In genomic region chr3:39180183-39180545, GRCh38 we compare ENCODE assay signal across 8 cellular contexts. TPM values are rescaled to one million over a fixed set of nuclear protein-coding genes. Genes with fewer than 3 reads are reported as not detected.
DNase-seq lines count a peak whose midpoint lies in the region; TF ChIP-seq lines count a peak whose summit lies in the region.

No MANE protein-coding gene starts in this region.

- H3K9me3 ChIP-seq in ES-I3 (ENCODE audit: control insufficient read depth, insufficient read depth, low read length) (no peaks in the 10 kb centered on the region), esophagus (ENCODE audit: control insufficient read depth in 2 of 2, insufficient read depth in 1 of 2, low read depth in 1 of 2, low read length in 1 of 2) (no peaks in the 10 kb centered on the region)

- peaks cover 32% of the 10 kb centered on the region for H3K4me1 Mint-ChIP-seq in progenitor cell of endocrine pancreas (ENCODE audit: low read depth)

- POLR2A ChIA-PET in RWPE1 (lab: Yijun Ruan, JAX; ENCODE audit: low non-redundant PET), result no interaction called here

- no peaks in the 10 kb centered on the region for H3K27me3 ChIP-seq in esophagus (ENCODE audit: control insufficient read depth in 1 of 2, insufficient read depth in 2 of 2, low read length in 2 of 2)

- peak overlapping the region; percentile 53; the same call in 1 of the 2 replicates for H3K9ac ChIP-seq in ES-I3 (ENCODE audit: low read depth, low read length)

- peaks cover 3% of the 10 kb centered on the region for H3K27me3 Mint-ChIP-seq in progenitor cell of endocrine pancreas

- TF ChIP-seq CTCF in RWPE1 (conservative IDR thresholded peaks at IDR 0.05; ENCODE audit: low read depth) (no peak), progenitor cell of endocrine pancreas (IDR thresholded peaks at IDR 0.05; ENCODE audit: unreplicated experiment) (no peak)

- H3K27ac Mint-ChIP-seq in progenitor cell of endocrine pancreas, result peak overlapping the region; percentile 76

- H3K36me3 ChIP-seq in ES-I3 (ENCODE audit: insufficient read depth, low read length) (no peaks in the 10 kb centered on the region), esophagus (ENCODE audit: control insufficient read depth in 2 of 2, insufficient read depth in 2 of 2, low read length in 1 of 2) (no peaks in the 10 kb centered on the region)

- H3K4me3 ChIP-seq in esophagus (ENCODE audit: low read depth in 1 of 2, low read length in 2 of 2), result peak overlapping the region in 1 of 2 donors; percentile 27

- CTCF ChIA-PET in RWPE1 (lab: Yijun Ruan, JAX), result no interaction called here

- H3K4me3 Mint-ChIP-seq in progenitor cell of endocrine pancreas (ENCODE audit: low read depth), result peak overlapping the region; percentile 75

- DNase-seq in RWPE1 (ENCODE audit: low spot score) (no peak), progenitor cell of endocrine pancreas (ENCODE audit: low spot score, unreplicated experiment) (no peak), RPMI8226 (no peak), AG08396 (ENCODE audit: low spot score) (no peak), CD1c-positive myeloid dendritic cell (ENCODE audit: extremely low spot score) (no peak), SKM-1 (lab: John Stamatoyannopoulos, UW; ENCODE audit: unreplicated experiment) (no peak)

- no peaks in the 10 kb centered on the region for H3K36me3 Mint-ChIP-seq in progenitor cell of endocrine pancreas (ENCODE audit: insufficient read depth)

- peak overlapping the region; percentile 83 for H3K27ac ChIP-seq in RWPE1
- H3K27ac ChIP-seq in esophagus (ENCODE audit: low read depth in 2 of 2, low read length in 1 of 2), result peak overlapping the region; percentile 72 to 78

- H3K4me1 ChIP-seq in ES-I3 (ENCODE audit: insufficient read depth, low read length), result peaks cover 19% of the 10 kb centered on the region
- peaks cover 0 to 9% of the 10 kb centered on the region in 2 donors for H3K4me1 ChIP-seq in esophagus (ENCODE audit: control insufficient read depth in 2 of 2, insufficient read depth in 2 of 2, low read length in 1 of 2)

- 45 to 49% methylated on average over 3 of the region's 3 CpGs for WGBS in esophagus, 2 donors

- H3K9me3 Mint-ChIP-seq in progenitor cell of endocrine pancreas (ENCODE audit: low read depth), result no peaks in the 10 kb centered on the region

RNA-seq across cellular contexts. Expression of gene XIRP1, which starts 12.2 kb away (rescaled TPM):
- under 1 TPM; 0.07 to 0.10 TPM for polyA plus RNA-seq in esophagus
- total RNA-seq in progenitor cell of endocrine pancreas, result 0.16 TPM in 1 of 2 replicates, not detected in the other

RNA-seq across cellular contexts. Expression of gene CSRNP1, which starts 26.8 kb away (rescaled TPM):
- 10 to 100 TPM; 16.8 to 21.4 TPM for polyA plus RNA-seq in esophagus
- 6.6 and 6.7 TPM in 2 replicates for total RNA-seq in progenitor cell of endocrine pancreas
